In genomic region chr6:42188406-42188805, GRCh38 we compare ENCODE assay signal across 30 cellular contexts. TPM values are rescaled to one million over a fixed set of nuclear protein-coding genes. Genes with fewer than 3 reads are reported as not detected.
DNase-seq lines count a peak whose midpoint lies in the region; ATAC-seq, FAIRE-seq and TF ChIP-seq lines count a peak whose summit lies in the region.
"Had no signal": no experiment of that assay in that cellular context is flagged by ENCODE, and none has a peak within 500 bp of the region (broad histone marks: within the 10 kb centered on the region; RNA-seq: fewer than 3 reads in every experiment).

No MANE protein-coding gene starts in this region.

- H3K79me1 ChIP-seq in IMR-90 (ENCODE audit: low read depth in 1 of 2, low read length in 2 of 2), result no peaks in the 10 kb centered on the region

- H3K14ac ChIP-seq in IMR-90 (replicated peaks; ENCODE audit: low read depth, low read length), result no peak overlapping the region

- intact Hi-C loops in IMR-90 (cut with micrococcal nuclease), result no loop called here
- intact Hi-C loops in K562 (cut with micrococcal nuclease), result no loop called here
- intact Hi-C loops in activated CD4-positive, alpha-beta T cell treated with anti-CD3 and anti-CD28 coated beads for 36 hours (cut with DNase I, micrococcal nuclease), result loop anchor here in 1 of 2 experiments (2.0 kb wide), 1 partner anchor 38 kb away; no protein-coding TSS in a partner anchor

- H2AFZ ChIP-seq in IMR-90 (replicated peaks; ENCODE audit: low read length, poor library complexity) (no peak overlapping the region), K562 (ENCODE audit: low read depth, low read length) (no peak overlapping the region)

- DNase-seq in IMR-90 (no peak), K562 (ENCODE audit: extremely low read depth in 1 of 4, low spot score in 3 of 4) (no peak), mesenteric fat pad (ENCODE audit: low spot score) (peak; percentile 68), epidermal melanocyte (ENCODE audit: insufficient read length, low spot score) (no peak), putamen (ENCODE audit: low spot score) (no peak)
- no peak for DNase-seq in activated CD4-positive, alpha-beta T cell treated with anti-CD3 and anti-CD28 coated beads for 36 hours
- DNase-seq: 8988T; ACHN; BE2C; C1 segment of cervical spinal cord; CD4-positive, alpha-beta memory T cell; CD4-positive, CD25-positive, alpha-beta regulatory T cell; CD8-positive, alpha-beta memory T cell; COR-L47; DMS 273 treated with DMSO at 0.1 percent for 48 hours; DMS153; DMS53; DMS79; DND-41; EL; GDM1 had no signal

- H3K9me3 Mint-ChIP-seq in activated CD4-positive, alpha-beta T cell treated with anti-CD3 and anti-CD28 coated beads for 36 hours (ENCODE audit: low read depth), result no peaks in the 10 kb centered on the region
- H3K9me3 Mint-ChIP-seq: CD14-positive monocyte; CD4-positive, alpha-beta memory T cell; CD4-positive, CD25-positive, alpha-beta regulatory T cell; CD8-positive, alpha-beta memory T cell had no signal

- H4K91ac ChIP-seq in IMR-90 (ENCODE audit: insufficient read depth, low read depth, low read length), result no peak overlapping the region; the same call in 1 of the 2 replicates

- CTCF ChIA-PET in IMR-90 (lab: Yijun Ruan, JAX), result interaction anchor here (1.3 kb wide), 1 partner anchor 46 kb away, joined by 4 read pairs; no protein-coding TSS in a partner anchor
- CTCF ChIA-PET in K562 (lab: Yijun Ruan, JAX; ENCODE audit: low intra/inter-chr PET ratio), result no interaction called here
- CTCF ChIA-PET in activated CD4-positive, alpha-beta T cell treated with anti-CD3 and anti-CD28 coated beads for 36 hours (lab: Charles Lee), result interaction anchor here (0.7 to 2.0 kb wide), 6 partner anchors 14 to 1210 kb away, joined by 3 to 7 read pairs (median 4); no protein-coding TSS in a partner anchor

- no peak overlapping the region for H3K27ac ChIP-seq in IMR-90 (ENCODE audit: insufficient read depth, low read length)
- H3K27ac ChIP-seq in K562 (ENCODE audit: extremely low read depth, low read depth, low read length), result no peak overlapping the region
- H3K27ac ChIP-seq: BLaER1 had no signal

- H3K27me3 ChIP-seq in IMR-90 (ENCODE audit: control insufficient read depth, insufficient read depth, low read length) (no peaks in the 10 kb centered on the region; the same call in 1 of the 2 replicates), K562 (ENCODE audit: control insufficient read depth in 2 of 2, insufficient read depth in 2 of 2, low read length in 2 of 2) (no peaks in the 10 kb centered on the region)
- H3K27me3 ChIP-seq: BE2C, BLaER1 had no signal

- H2BK5ac ChIP-seq in IMR-90 (ENCODE audit: low read depth, low read length, poor library complexity, severe bottlenecking), result no peak overlapping the region

- no peak overlapping the region for H2BK120ac ChIP-seq in IMR-90 (ENCODE audit: low read depth, low read length)

- no peaks in the 10 kb centered on the region for H3K36me3 Mint-ChIP-seq in activated CD4-positive, alpha-beta T cell treated with anti-CD3 and anti-CD28 coated beads for 36 hours (ENCODE audit: low read depth)

- FAIRE-seq in K562 (lab: Jason Lieb, UNC), result no peak
- FAIRE-seq: A204.1, GM12878, GM12892, GM18507 had no signal

- TF ChIP-seq CTCF in IMR-90 (conservative IDR thresholded peaks at IDR 0.05; ENCODE audit: low read depth, low read length) (no peak), K562 (IDR thresholded peaks at IDR 0.05 in 2 of 3, conservative IDR thresholded peaks at IDR 0.05 in 1 of 3; ENCODE audit: insufficient read depth in 2 of 3, low read depth in 1 of 3, low read length in 3 of 3) (no peak)

- H3K36me3 ChIP-seq in IMR-90 (ENCODE audit: control insufficient read depth, insufficient read depth, low read length) (no peaks in the 10 kb centered on the region), K562 (ENCODE audit: control insufficient read depth, insufficient read depth, low read length) (no peaks in the 10 kb centered on the region)
- H3K36me3 ChIP-seq: BE2C, BLaER1 had no signal

- dilution Hi-C loops in IMR-90 (cut with HindIII; ENCODE audit: low sequenced_read_pairs, unreplicated experiment), result no loop called here

- H4K20me1 ChIP-seq in IMR-90 (ENCODE audit: insufficient read depth, low read length), result no peaks in the 10 kb centered on the region
- no peaks in the 10 kb centered on the region for H4K20me1 ChIP-seq in K562 (replicated peaks; ENCODE audit: control insufficient read depth, insufficient read depth, low read length)
- H4K20me1 ChIP-seq: BLaER1 had no signal

- no peaks in the 10 kb centered on the region for H3K4me1 Mint-ChIP-seq in activated CD4-positive, alpha-beta T cell treated with anti-CD3 and anti-CD28 coated beads for 36 hours
- H3K4me1 Mint-ChIP-seq: CD14-positive monocyte; CD4-positive, alpha-beta memory T cell; CD4-positive, CD25-positive, alpha-beta regulatory T cell; CD8-positive, alpha-beta memory T cell had no signal

- H3K4me3 ChIP-seq in IMR-90 (ENCODE audit: insufficient read depth, low read depth, low read length) (no peak overlapping the region), K562 (no peak overlapping the region)
- H3K4me3 ChIP-seq: BLaER1, GM12878 had no signal

- H4K8ac ChIP-seq in IMR-90 (ENCODE audit: low read depth in 2 of 2, low read length in 2 of 2), result no peak overlapping the region

- no peak overlapping the region for H4K5ac ChIP-seq in IMR-90 (ENCODE audit: low read depth, low read length)

- H3K9me3 ChIP-seq in IMR-90 (ENCODE audit: control insufficient read depth, insufficient read depth, low read length) (no peaks in the 10 kb centered on the region), K562 (replicated peaks; ENCODE audit: control insufficient read depth, insufficient read depth, low read depth, low read length) (no peaks in the 10 kb centered on the region)
- H3K9me3 ChIP-seq: BE2C, BLaER1 had no signal

- H3K9me1 ChIP-seq in IMR-90 (ENCODE audit: insufficient read depth, low read length) (no peaks in the 10 kb centered on the region), K562 (ENCODE audit: control insufficient read depth, insufficient read depth, low read length) (no peaks in the 10 kb centered on the region)

- no peak overlapping the region for H3K18ac ChIP-seq in IMR-90 (ENCODE audit: low read depth, low read length)

- no peak overlapping the region for H3K27ac Mint-ChIP-seq in activated CD4-positive, alpha-beta T cell treated with anti-CD3 and anti-CD28 coated beads for 36 hours
- H3K27ac Mint-ChIP-seq: CD14-positive monocyte had no signal

- no TSS peak for BruUV-seq in IMR-90 (replicated peaks; lab: Mats Ljungman, UMichigan)
- no TSS peak for BruUV-seq in K562 (replicated peaks; lab: Mats Ljungman, UMichigan)

- WGBS in IMR-90 (ENCODE audit: extremely low coverage in 2 of 2, insufficient read length in 1 of 2), 2 experiments, result 83% methylated on average over 1 of the region's 6 CpGs; no CpG with 5 or more reads in 1 of the 2 experiments
- WGBS in K562 (ENCODE audit: insufficient coverage, low coverage, missing lambda C conversion rate), result 53% methylated on average over 6 of the region's 6 CpGs

- POLR2A ChIA-PET in IMR-90 (lab: Charles Lee; ENCODE audit: unreplicated experiment) (interaction anchor here (0.5 kb wide), 1 partner anchor 105 kb away, joined by 3 read pairs; no protein-coding TSS in a partner anchor), K562 (lab: Yijun Ruan, JAX) (interaction anchor here (0.7 to 1.4 kb wide), 5 partner anchors 9 to 106 kb away, joined by 3 to 4 read pairs (median 3); no protein-coding TSS in a partner anchor)
- POLR2A ChIA-PET in activated CD4-positive, alpha-beta T cell treated with anti-CD3 and anti-CD28 coated beads for 36 hours (lab: Charles Lee), result no interaction called here

- H3K79me2 ChIP-seq in K562 (ENCODE audit: control insufficient read depth, insufficient read depth, low read length), result no peaks in the 10 kb centered on the region

- H2AK9ac ChIP-seq in IMR-90 (replicated peaks; ENCODE audit: low read depth, low read length, poor library complexity), result peak overlapping the region; percentile 20

- in situ Hi-C loops in IMR-90 (cut with MboI; ENCODE audit: low sequenced_read_pairs), result no loop called here
- in situ Hi-C loops in K562 (cut with MboI), result no loop called here

- H3K9ac ChIP-seq in IMR-90 (ENCODE audit: low read depth, low read length) (no peak overlapping the region), K562 (ENCODE audit: insufficient read depth in 1 of 2, low read depth in 2 of 2, low read length in 2 of 2) (peak overlapping the region in 1 of 2 experiments; percentile 38; a peak in 1 of 4 replicates)
- H3K9ac ChIP-seq: BLaER1 had no signal

- H3K27me3 Mint-ChIP-seq in activated CD4-positive, alpha-beta T cell treated with anti-CD3 and anti-CD28 coated beads for 36 hours, result no peaks in the 10 kb centered on the region
- H3K27me3 Mint-ChIP-seq: CD4-positive, CD25-positive, alpha-beta regulatory T cell had no signal

- H3K23ac ChIP-seq in IMR-90 (ENCODE audit: low read depth, low read length), result no peak overlapping the region

- no peak overlapping the region for H2BK20ac ChIP-seq in IMR-90 (ENCODE audit: low read depth, low read length)

- TF ChIP-seq RAD21 in IMR-90 (IDR thresholded peaks at IDR 0.05; ENCODE audit: low read length) (no peak), K562 (CRISPR knock-in tag; conservative IDR thresholded peaks at IDR 0.05 in 1 of 2, IDR thresholded peaks at IDR 0.05 in 1 of 2) (no peak)

- no peak overlapping the region for H2BK15ac ChIP-seq in IMR-90 (ENCODE audit: low read depth, low read length)

- TF ChIP-seq POLR2A in IMR-90 (IDR thresholded peaks at IDR 0.05; ENCODE audit: low read depth, low read length), result no peak
- TF ChIP-seq POLR2A in K562 (conservative IDR thresholded peaks at IDR 0.05), result no peak

- TF ChIP-seq EP300 in K562 (IDR thresholded peaks at IDR 0.05; ENCODE audit: low read length), result no peak

- ATAC-seq in IMR-90 (ENCODE audit: low read depth) (no peak), K562 (no peak)
- no peak for ATAC-seq in activated CD4-positive, alpha-beta T cell treated with anti-CD3 and anti-CD28 coated beads for 36 hours
- ATAC-seq: GM12878 had no signal

- peaks cover 9% of the 10 kb centered on the region for H3K4me1 ChIP-seq in IMR-90 (ENCODE audit: control insufficient read depth, insufficient read depth, low read length)
- H3K4me1 ChIP-seq in K562 (replicated peaks in 1 of 2; ENCODE audit: control insufficient read depth in 2 of 2, insufficient read depth in 2 of 2, low read length in 2 of 2), result peaks cover 11 to 14% of the 10 kb centered on the region in 2 experiments
- H3K4me1 ChIP-seq: BLaER1 had no signal

- peak overlapping the region; percentile 51; the same call in 1 of the 2 replicates for H2AK5ac ChIP-seq in IMR-90 (ENCODE audit: low read depth, low read length)

- H3K4me2 ChIP-seq in IMR-90 (ENCODE audit: low read depth, low read length), result no peak overlapping the region
- no peak overlapping the region for H3K4me2 ChIP-seq in K562 (ENCODE audit: insufficient read depth, low read length)
- H3K4me2 ChIP-seq: BLaER1 had no signal

- no peak overlapping the region for H3K56ac ChIP-seq in IMR-90 (ENCODE audit: extremely low read depth, insufficient read depth, low read length)

- H3K4me3 Mint-ChIP-seq in activated CD4-positive, alpha-beta T cell treated with anti-CD3 and anti-CD28 coated beads for 36 hours, result no peak overlapping the region
- H3K4me3 Mint-ChIP-seq: CD14-positive monocyte; CD4-positive, alpha-beta memory T cell; CD4-positive, CD25-positive, alpha-beta regulatory T cell; CD8-positive, alpha-beta memory T cell had no signal

- H3K4ac ChIP-seq in IMR-90 (ENCODE audit: low read depth, low read length), result no peak overlapping the region

RNA-seq across cellular contexts. Expression of gene GUCA1B, which starts 6.3 kb away (rescaled TPM):
- total RNA-seq in IMR-90 (2012; rRNA removed) (under 0.01 and 0.18 TPM in 2 replicates), K562 (2014; rRNA removed) (0.20 and 0.23 TPM in 2 replicates), K562 (2014; rRNA removed; fragmentation: Illumina TruSeq; extraction: Trizol) (0.69 and 0.77 TPM in 2 replicates), K562 (2015; rRNA removed; fragmentation: Illumina TruSeq; extraction: Trizol) (0.34 and 0.51 TPM in 2 replicates), K562 (2021) (0.92 and 0.95 TPM in 2 replicates), mesenteric fat pad (0.71 TPM)
- polyA plus RNA-seq in IMR-90 (2012; rRNA removed) (0.60 and 1.0 TPM in 2 replicates), K562 (2011; rRNA removed) (0.54 and 1.7 TPM in 2 replicates), K562 (2014; fragmentation: Illumina TruSeq; extraction: Trizol) (0.43 and 0.48 TPM in 2 replicates), K562 (2014; fragmentation: Nextera tagmentation; extraction: Ambion mirVana) (not detected), K562 (2014; rRNA removed) (0.21 TPM in 1 of 2 replicates, not detected in the other)
- 0.21 and 0.42 TPM in 2 replicates for polyA plus RNA-seq in IMR-90 (2012; cell fraction: cytosol; rRNA removed)
- 0.94 and 1.4 TPM in 2 replicates for polyA plus RNA-seq in IMR-90 (2012; cell fraction: nucleus; rRNA removed; ENCODE audit: low replicate concordance)
- 3.9 and 6.5 TPM in 2 replicates for total RNA-seq in K562 (2011; cell fraction: chromatin; rRNA removed; ENCODE audit: low replicate concordance)
- 3.2 and 3.3 TPM in 2 replicates for total RNA-seq in K562 (2011; cell fraction: nucleolus; rRNA removed)
- total RNA-seq in K562 (2011; cell fraction: nucleoplasm; rRNA removed), result 5.9 and 7.7 TPM in 2 replicates
- polyA plus RNA-seq in K562 (2011; cell fraction: cytosol; rRNA removed), result 0.19 and 1.4 TPM in 2 replicates
- polyA plus RNA-seq in K562 (2011; cell fraction: nucleus; rRNA removed), result 2.5 and 3.8 TPM in 2 replicates
- polyA plus RNA-seq in K562 (2012), result 0.40 and 1.4 TPM in 2 replicates
- polyA minus RNA-seq in K562 (2011; rRNA and poly(A)+ RNA removed), result 0.60 and 1.3 TPM in 2 replicates
- polyA minus RNA-seq in K562 (2011; cell fraction: cytosol; rRNA and poly(A)+ RNA removed), result not detected in 2 replicates
- polyA minus RNA-seq in K562 (2011; cell fraction: nucleus; rRNA and poly(A)+ RNA removed), result 0.54 and 1.7 TPM in 2 replicates
- 1 to 10 TPM; 1.0 to 1.5 TPM for total RNA-seq in activated CD4-positive, alpha-beta T cell treated with anti-CD3 and anti-CD28 coated beads for 36 hours
- total RNA-seq: G401 had no signal
- polyA plus RNA-seq: CD8-positive, alpha-beta memory T cell had no signal

RNA-seq across cellular contexts. Expression of gene GUCA1A, which starts 15.2 kb away (rescaled TPM):
- total RNA-seq in IMR-90 (2012; rRNA removed) (under 0.01 and 0.18 TPM in 2 replicates), K562 (2014; rRNA removed) (not detected in 2 replicates), K562 (2014; rRNA removed; fragmentation: Illumina TruSeq; extraction: Trizol) (not detected in 2 replicates), K562 (2015; rRNA removed; fragmentation: Illumina TruSeq; extraction: Trizol) (not detected in 2 replicates), K562 (2021) (not detected in 2 replicates), mesenteric fat pad (not detected)
- polyA plus RNA-seq in IMR-90 (2012; rRNA removed) (0.32 and 0.34 TPM in 2 replicates), K562 (2011; rRNA removed) (not detected in 2 replicates), K562 (2014; fragmentation: Illumina TruSeq; extraction: Trizol) (not detected in 2 replicates), K562 (2014; fragmentation: Nextera tagmentation; extraction: Ambion mirVana) (not detected), K562 (2014; rRNA removed) (not detected in 2 replicates)
- 0.50 and 0.60 TPM in 2 replicates for polyA plus RNA-seq in IMR-90 (2012; cell fraction: cytosol; rRNA removed)
- 0.12 and 0.18 TPM in 2 replicates for polyA plus RNA-seq in IMR-90 (2012; cell fraction: nucleus; rRNA removed; ENCODE audit: low replicate concordance)
- total RNA-seq in K562 (2011; cell fraction: chromatin; rRNA removed; ENCODE audit: low replicate concordance), result not detected in 2 replicates
- not detected in 2 replicates for total RNA-seq in K562 (2011; cell fraction: nucleolus; rRNA removed)
- not detected in 2 replicates for total RNA-seq in K562 (2011; cell fraction: nucleoplasm; rRNA removed)
- polyA plus RNA-seq in K562 (2011; cell fraction: cytosol; rRNA removed), result not detected in 2 replicates
- not detected in 2 replicates for polyA plus RNA-seq in K562 (2011; cell fraction: nucleus; rRNA removed)
- polyA plus RNA-seq in K562 (2012), result not detected in 2 replicates
- not detected in 2 replicates for polyA minus RNA-seq in K562 (2011; rRNA and poly(A)+ RNA removed)
- polyA minus RNA-seq in K562 (2011; cell fraction: cytosol; rRNA and poly(A)+ RNA removed), result not detected in 2 replicates
- not detected in 2 replicates for polyA minus RNA-seq in K562 (2011; cell fraction: nucleus; rRNA and poly(A)+ RNA removed)
- total RNA-seq in activated CD4-positive, alpha-beta T cell treated with anti-CD3 and anti-CD28 coated beads for 36 hours, result not detected
- total RNA-seq: A673; CD4-positive, alpha-beta memory T cell; CD4-positive, CD25-positive, alpha-beta regulatory T cell; CD8-positive, alpha-beta memory T cell; Daoy; G401; GM12878 had no signal
- polyA plus RNA-seq: CD14-positive monocyte; CD4-positive, alpha-beta memory T cell; CD4-positive, CD25-positive, alpha-beta regulatory T cell; CD8-positive, alpha-beta memory T cell; GM12878 had no signal

RNA-seq across cellular contexts. Expression of gene MRPS10, which starts 29.3 kb away (rescaled TPM):
- total RNA-seq in IMR-90 (2012; rRNA removed), result 47.0 and 71.1 TPM in 2 replicates
- 24.0 and 28.5 TPM in 2 replicates for polyA plus RNA-seq in IMR-90 (2012; rRNA removed)
- 8.0 and 10.3 TPM in 2 replicates for polyA plus RNA-seq in IMR-90 (2012; cell fraction: cytosol; rRNA removed)
- 1.8 and 8.3 TPM in 2 replicates for polyA plus RNA-seq in IMR-90 (2012; cell fraction: nucleus; rRNA removed; ENCODE audit: low replicate concordance)
- total RNA-seq in K562 (2011; cell fraction: chromatin; rRNA removed; ENCODE audit: low replicate concordance), result 25.3 and 53.6 TPM in 2 replicates
- total RNA-seq in K562 (2011; cell fraction: nucleolus; rRNA removed), result 17.6 and 18.5 TPM in 2 replicates
- total RNA-seq in K562 (2011; cell fraction: nucleoplasm; rRNA removed), result 37.0 and 65.0 TPM in 2 replicates
- total RNA-seq in K562 (2014; rRNA removed), result 48.6 and 50.3 TPM in 2 replicates
- total RNA-seq in K562 (2014; rRNA removed; fragmentation: Illumina TruSeq; extraction: Trizol), result 93.7 and 106 TPM in 2 replicates
- 72.7 and 78.8 TPM in 2 replicates for total RNA-seq in K562 (2015; rRNA removed; fragmentation: Illumina TruSeq; extraction: Trizol)
- 51.1 and 53.7 TPM in 2 replicates for total RNA-seq in K562 (2021)
- polyA plus RNA-seq in K562 (2011; rRNA removed), result 57.0 and 102 TPM in 2 replicates
- 26.0 and 42.1 TPM in 2 replicates for polyA plus RNA-seq in K562 (2011; cell fraction: cytosol; rRNA removed)
- polyA plus RNA-seq in K562 (2011; cell fraction: nucleus; rRNA removed), result 11.1 and 15.9 TPM in 2 replicates
- 55.9 and 63.4 TPM in 2 replicates for polyA plus RNA-seq in K562 (2012)
- 94.8 and 99.9 TPM in 2 replicates for polyA plus RNA-seq in K562 (2014; fragmentation: Illumina TruSeq; extraction: Trizol)
- polyA plus RNA-seq in K562 (2014; fragmentation: Nextera tagmentation; extraction: Ambion mirVana), result 100 to 1,000 TPM; 126 to 166 TPM
- 65.9 and 86.5 TPM in 2 replicates for polyA plus RNA-seq in K562 (2014; rRNA removed)
- 48.2 and 55.1 TPM in 2 replicates for polyA minus RNA-seq in K562 (2011; rRNA and poly(A)+ RNA removed)
- 13.4 and 24.6 TPM in 2 replicates for polyA minus RNA-seq in K562 (2011; cell fraction: cytosol; rRNA and poly(A)+ RNA removed)
- 8.6 and 17.8 TPM in 2 replicates for polyA minus RNA-seq in K562 (2011; cell fraction: nucleus; rRNA and poly(A)+ RNA removed)
- total RNA-seq in mesenteric fat pad, result 32.1 TPM
- total RNA-seq in activated CD4-positive, alpha-beta T cell treated with anti-CD3 and anti-CD28 coated beads for 36 hours, result 10 to 100 TPM; 35.2 to 36.2 TPM

RNA-seq across cellular contexts. Expression of gene C6orf132, which starts 46.0 kb away (rescaled TPM):
- total RNA-seq in IMR-90 (2012; rRNA removed), result 0.72 and 1.1 TPM in 2 replicates
- 1.7 and 1.8 TPM in 2 replicates for polyA plus RNA-seq in IMR-90 (2012; rRNA removed)
- polyA plus RNA-seq in IMR-90 (2012; cell fraction: cytosol; rRNA removed), result 1.6 and 1.7 TPM in 2 replicates
- 3.0 and 3.3 TPM in 2 replicates for polyA plus RNA-seq in IMR-90 (2012; cell fraction: nucleus; rRNA removed; ENCODE audit: low replicate concordance)
- 1.0 and 1.2 TPM in 2 replicates for total RNA-seq in K562 (2011; cell fraction: chromatin; rRNA removed; ENCODE audit: low replicate concordance)
- 0.53 and 1.0 TPM in 2 replicates for total RNA-seq in K562 (2011; cell fraction: nucleolus; rRNA removed)
- 1.0 and 2.0 TPM in 2 replicates for total RNA-seq in K562 (2011; cell fraction: nucleoplasm; rRNA removed)
- 0.14 and 0.20 TPM in 2 replicates for total RNA-seq in K562 (2014; rRNA removed)
- 0.16 and 0.18 TPM in 2 replicates for total RNA-seq in K562 (2014; rRNA removed; fragmentation: Illumina TruSeq; extraction: Trizol)
- 0.08 and 0.11 TPM in 2 replicates for total RNA-seq in K562 (2015; rRNA removed; fragmentation: Illumina TruSeq; extraction: Trizol)
- total RNA-seq in K562 (2021), result 0.22 and 0.35 TPM in 2 replicates
- 0.20 and 0.21 TPM in 2 replicates for polyA plus RNA-seq in K562 (2011; rRNA removed)
- 0.16 and 0.25 TPM in 2 replicates for polyA plus RNA-seq in K562 (2011; cell fraction: cytosol; rRNA removed)
- polyA plus RNA-seq in K562 (2011; cell fraction: nucleus; rRNA removed), result 0.20 and 0.33 TPM in 2 replicates
- 0.21 and 0.35 TPM in 2 replicates for polyA plus RNA-seq in K562 (2012)
- 0.10 TPM in 2 replicates for polyA plus RNA-seq in K562 (2014; fragmentation: Illumina TruSeq; extraction: Trizol)
- under 1 TPM; 0.06 to 0.08 TPM for polyA plus RNA-seq in K562 (2014; fragmentation: Nextera tagmentation; extraction: Ambion mirVana)
- 0.16 and 0.26 TPM in 2 replicates for polyA plus RNA-seq in K562 (2014; rRNA removed)
- 0.51 and 0.67 TPM in 2 replicates for polyA minus RNA-seq in K562 (2011; rRNA and poly(A)+ RNA removed)
- 0.19 TPM in 1 of 2 replicates, not detected in the other for polyA minus RNA-seq in K562 (2011; cell fraction: cytosol; rRNA and poly(A)+ RNA removed)
- 0.40 and 0.44 TPM in 2 replicates for polyA minus RNA-seq in K562 (2011; cell fraction: nucleus; rRNA and poly(A)+ RNA removed)
- 1.3 TPM for total RNA-seq in mesenteric fat pad
- total RNA-seq in activated CD4-positive, alpha-beta T cell treated with anti-CD3 and anti-CD28 coated beads for 36 hours, result under 1 TPM; 0.14 TPM
- total RNA-seq: CD4-positive, alpha-beta memory T cell; CD4-positive, CD25-positive, alpha-beta regulatory T cell; Daoy; G401 had no signal
- polyA plus RNA-seq: CD14-positive monocyte; CD4-positive, alpha-beta memory T cell; CD8-positive, alpha-beta memory T cell had no signal
